Comparison of ENCODE assay signal across 18 cellular contexts in genomic region chr6:128806274-128806673, GRCh38.
A peak's percentile ranks its signal among the peaks of the same experiment; 100 is the strongest.
DNase-seq lines count a peak whose midpoint lies in the region; ATAC-seq and TF ChIP-seq lines count a peak whose summit lies in the region.
"Had no signal": no experiment of that assay in that cellular context is flagged by ENCODE, and none has a peak within 500 bp of the region (broad histone marks: within the 10 kb centered on the region; RNA-seq: fewer than 3 reads in every experiment).

No MANE protein-coding gene starts in this region.

- TF ChIP-seq EP300 in transverse colon (IDR thresholded peaks at IDR 0.05; ENCODE audit: low read depth): no peak

- peak; percentile 21; the same call in 1 of the 3 replicates for ATAC-seq in RWPE2 (ENCODE audit: low read depth)
- ATAC-seq in foreskin keratinocyte: no peak
- ATAC-seq in sciatic nerve: peak; percentile 68
- ATAC-seq in HG02973 (IDR thresholded peaks at IDR 0.05; ENCODE audit: unreplicated experiment): no peak
- ATAC-seq: activated naive CD4-positive, alpha-beta T cell treated with anti-CD3 and anti-CD28 coated beads, Interleukin-2, amount 50 U/mL, for 72 hours; lower lobe of right lung; stimulated activated naive CD8-positive, alpha-beta T cell treated with anti-CD3 and anti-CD28 coated beads, Interleukin-15, amount 100 ng/mL, for 72 hours had no signal

- in situ Hi-C loops in transverse colon (cut with MboI; ENCODE audit: low pct_ligation_motif_present in 1 of 4, low pct_unique_long_range_greater_than_20kb in 1 of 4, low sequenced_read_pairs in 3 of 4): no loop called here

- H3K4me3 ChIP-seq in RWPE2 (ENCODE audit: severe bottlenecking) (no peak overlapping the region), transverse colon (no peak overlapping the region)
- H3K4me3 ChIP-seq: lower lobe of right lung had no signal

- peak; percentile 52 for DNase-seq in NOMO-1 treated with DMSO at 0.1 percent for 48 hours (lab: John Stamatoyannopoulos, UW; ENCODE audit: unreplicated experiment)
- DNase-seq in NOMO-1 treated with dmso at 0.1 percent for 144 hours (lab: John Stamatoyannopoulos, UW; ENCODE audit: unreplicated experiment): no peak
- no peak for DNase-seq in RWPE2 (ENCODE audit: low spot score)
- DNase-seq in foreskin keratinocyte: peak; percentile 7 to 18
- no peak for DNase-seq in sciatic nerve (ENCODE audit: low spot score)
- no peak for DNase-seq in LoVo (ENCODE audit: low spot score)
- no peak for DNase-seq in transverse colon
- DNase-seq: activated T-cell treated with anti-CD3 and anti-CD28 coated beads, Interleukin-2, amount 50 U/mL, for 24 hours; effector CD8-positive, alpha-beta T cell; foreskin melanocyte; lower lobe of right lung; naive B cell; NCI-H345; SK-N-SH; stimulated activated naive CD8-positive, alpha-beta T cell treated with anti-CD3 and anti-CD28 coated beads, Interleukin-15, amount 100 ng/mL, for 72 hours had no signal

- TF ChIP-seq POLR2A in transverse colon (IDR thresholded peaks at IDR 0.05): no peak

- H3K36me3 ChIP-seq in RWPE2 (ENCODE audit: low read depth): no peaks in the 10 kb centered on the region
- no peaks in the 10 kb centered on the region for H3K36me3 ChIP-seq in transverse colon
- H3K36me3 ChIP-seq: lower lobe of right lung had no signal

- no peak overlapping the region for H3K27ac ChIP-seq in RWPE2 (ENCODE audit: poor library complexity, severe bottlenecking)
- no peak overlapping the region for H3K27ac ChIP-seq in foreskin keratinocyte
- peak overlapping the region in 1 of 4 donors; percentile 11 for H3K27ac ChIP-seq in transverse colon
- H3K27ac ChIP-seq: lower lobe of right lung, parathyroid adenoma had no signal

- peaks cover 3% of the 10 kb centered on the region for H3K27me3 ChIP-seq in RWPE2 (ENCODE audit: insufficient read depth, poor library complexity, severe bottlenecking)
- H3K27me3 ChIP-seq in foreskin keratinocyte: peaks cover 23% of the 10 kb centered on the region
- H3K27me3 ChIP-seq in transverse colon: no peaks in the 10 kb centered on the region

- no peaks in the 10 kb centered on the region for H3K4me1 ChIP-seq in RWPE2 (ENCODE audit: insufficient read depth, poor library complexity, severe bottlenecking)
- no peaks in the 10 kb centered on the region for H3K4me1 ChIP-seq in foreskin keratinocyte
- no peaks in the 10 kb centered on the region for H3K4me1 ChIP-seq in transverse colon
- H3K4me1 ChIP-seq: lower lobe of right lung, parathyroid adenoma had no signal

- TF ChIP-seq CTCF in RWPE2 (IDR thresholded peaks at IDR 0.05; ENCODE audit: poor library complexity, severe bottlenecking): no peak
- no peak for TF ChIP-seq CTCF in foreskin keratinocyte (conservative IDR thresholded peaks at IDR 0.05)
- no peak for TF ChIP-seq CTCF in transverse colon (IDR thresholded peaks at IDR 0.05)

- H3K9me3 ChIP-seq in RWPE2 (ENCODE audit: severe bottlenecking) (no peaks in the 10 kb centered on the region), transverse colon (no peaks in the 10 kb centered on the region)
- H3K9me3 ChIP-seq: lower lobe of right lung, SK-N-SH had no signal

- WGBS in transverse colon (ENCODE audit: low coverage in 1 of 2), 2 donors: 67 to 75% methylated on average over 2 to 3 of the region's 3 CpGs

- intact Hi-C loops in sciatic nerve (cut with DNase I) (no loop called here), transverse colon (cut with DNase I; ENCODE audit: low total_unique reads) (no loop called here)

Comparison
In these comparisons a context has a peak if more than half of its experiments do, and no peak if none do; other contexts are left out.
1. DNase-seq: peak in NOMO-1 treated with DMSO at 0.1 percent for 48 hours (single experiment) and foreskin keratinocyte (2 of 2); none in NOMO-1 treated with dmso at 0.1 percent for 144 hours (single experiment), RWPE2 (single experiment), sciatic nerve (single experiment), LoVo (single experiment) and transverse colon (single experiment).
2. ATAC-seq: peak in RWPE2 (single experiment) and sciatic nerve (single experiment); none in foreskin keratinocyte (single experiment) and HG02973 (single experiment).